14 cellular contexts compared by ENCODE assay signal in the genomic region with DNA sequence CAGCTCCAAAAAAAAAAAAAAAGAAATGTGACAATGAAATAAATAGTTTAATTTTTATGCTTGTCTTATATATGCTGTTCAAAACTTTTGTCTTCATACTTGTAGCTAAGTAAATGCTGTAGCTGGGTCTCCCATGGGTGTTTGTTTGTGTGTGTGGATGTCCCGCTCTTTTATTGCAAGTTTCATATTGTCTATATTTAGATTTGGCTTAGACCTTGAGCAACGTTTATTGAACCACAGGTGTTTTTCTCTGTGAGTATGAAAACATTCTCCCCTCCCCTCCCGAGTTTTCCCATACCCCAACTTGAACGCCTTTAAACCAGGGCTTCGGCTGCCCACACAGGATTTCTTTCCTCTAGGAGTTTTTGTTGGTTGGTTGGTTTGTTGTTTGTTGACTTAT. TPM values are rescaled to one million over a fixed set of nuclear protein-coding genes. Genes with fewer than 3 reads are reported as not detected.
DNase-seq lines count a peak whose midpoint lies in the region; ATAC-seq and TF ChIP-seq lines count a peak whose summit lies in the region.
"Had no signal": no experiment of that assay in that cellular context is flagged by ENCODE, and none has a peak within 500 bp of the region (broad histone marks: within the 10 kb centered on the region; RNA-seq: fewer than 3 reads in every experiment).

No MANE protein-coding gene starts in this region.

- POLR2A ChIA-PET in PC-3 (lab: Charles Lee; ENCODE audit: unreplicated experiment) = no interaction called here

- H3K4me3 ChIP-seq in OCI-LY1 (ENCODE audit: low read depth, low read length, poor library complexity, severe bottlenecking) (no peak overlapping the region), PC-3 (ENCODE audit: low read length) (no peak overlapping the region)

- intact Hi-C loops in PC-3 (cut with micrococcal nuclease) = no loop called here

- H3K36me3 ChIP-seq in OCI-LY1 (ENCODE audit: insufficient read depth, low read length) (peaks cover 12% of the 10 kb centered on the region), PC-3 (ENCODE audit: low read depth, low read length) (peaks cover 9% of the 10 kb centered on the region; the same call in 1 of the 2 replicates)

- H3K27ac Mint-ChIP-seq in activated naive CD4-positive, alpha-beta T cell treated with anti-CD3 and anti-CD28 coated beads, Interleukin-2, amount 10 ng/mL, durations not matched to agents 7 days and 5 days = peak overlapping the region; percentile 7
- H3K27ac Mint-ChIP-seq: H9 had no signal

- TF ChIP-seq CTCF in GM20000 (IDR thresholded peaks at IDR 0.05; ENCODE audit: extremely low read depth, missing control alignments) (no peak), OCI-LY1 (IDR thresholded peaks at IDR 0.05; ENCODE audit: low read length) (no peak), PC-3 (conservative IDR thresholded peaks at IDR 0.05; ENCODE audit: low read depth, low read length) (no peak)

- no peak for DNase-seq in activated naive CD4-positive, alpha-beta T cell treated with anti-CD3 and anti-CD28 coated beads, Interleukin-2, amount 10 ng/mL, durations not matched to agents 7 days and 5 days
- no peak for DNase-seq in activated naive CD4-positive, alpha-beta T cell (lab: John Stamatoyannopoulos, UW)
- DNase-seq in GM20000 (ENCODE audit: low spot score) = peak; percentile 37
- DNase-seq in PC-3 = no peak
- DNase-seq in central memory CD4-positive, alpha-beta T cell = no peak
- DNase-seq in glomerular visceral epithelial cell (ENCODE audit: extremely low spot score) = no peak
- DNase-seq: CD4-positive, CD25-positive, alpha-beta regulatory T cell; DMS53; GOT3; H9 had no signal

- CTCF ChIA-PET in activated naive CD4-positive, alpha-beta T cell treated with anti-CD3 and anti-CD28 coated beads, Interleukin-2, amount 10 ng/mL, durations not matched to agents 7 days and 5 days (lab: Charles Lee) = no interaction called here
- CTCF ChIA-PET in PC-3 (lab: Charles Lee) = no interaction called here

- H3F3A ChIP-seq in OCI-LY1 (ENCODE audit: insufficient read depth, low read length) (no peaks in the 10 kb centered on the region), PC-3 (ENCODE audit: low read length, unreplicated experiment) (no peaks in the 10 kb centered on the region)

- peak overlapping the region; percentile 74 for H3K27ac ChIP-seq in OCI-LY1 (ENCODE audit: low read depth, low read length, poor library complexity, severe bottlenecking)
- no peak overlapping the region for H3K27ac ChIP-seq in PC-3 (ENCODE audit: low read length)
- H3K27ac ChIP-seq: 22Rv1 had no signal

- H3K9me3 ChIP-seq in OCI-LY1 (ENCODE audit: low read length) (no peaks in the 10 kb centered on the region), PC-3 (ENCODE audit: low read length) (no peaks in the 10 kb centered on the region)

- H3K27me3 ChIP-seq in OCI-LY1 (ENCODE audit: insufficient read depth, low read length) (no peaks in the 10 kb centered on the region), PC-3 (ENCODE audit: low read length) (no peaks in the 10 kb centered on the region)

- no peak for ATAC-seq in PC-3
- no peak for ATAC-seq in HG03196 (IDR thresholded peaks at IDR 0.05; ENCODE audit: unreplicated experiment)
- ATAC-seq: HepG2 had no signal

- no peaks in the 10 kb centered on the region for H3K27me3 Mint-ChIP-seq in activated naive CD4-positive, alpha-beta T cell treated with anti-CD3 and anti-CD28 coated beads, Interleukin-2, amount 10 ng/mL, durations not matched to agents 7 days and 5 days
- H3K27me3 Mint-ChIP-seq: CD4-positive, CD25-positive, alpha-beta regulatory T cell had no signal

- peaks cover 13% of the 10 kb centered on the region for H3K36me3 Mint-ChIP-seq in activated naive CD4-positive, alpha-beta T cell treated with anti-CD3 and anti-CD28 coated beads, Interleukin-2, amount 10 ng/mL, durations not matched to agents 7 days and 5 days

- H3K9me2 ChIP-seq in OCI-LY1 (ENCODE audit: low read depth, low read length) (no peaks in the 10 kb centered on the region), PC-3 (replicated peaks; ENCODE audit: low read length) (no peaks in the 10 kb centered on the region)

- H3K79me2 ChIP-seq in OCI-LY1 (ENCODE audit: insufficient read depth, low read length) (no peaks in the 10 kb centered on the region), PC-3 (ENCODE audit: low read length) (no peaks in the 10 kb centered on the region)

- H2AFZ ChIP-seq in OCI-LY1 (ENCODE audit: low read length) = no peak overlapping the region
- H2AFZ ChIP-seq in PC-3 (ENCODE audit: low read length) = no peak overlapping the region

- H4K20me1 ChIP-seq in OCI-LY1 (ENCODE audit: insufficient read depth, low read length) (no peaks in the 10 kb centered on the region), PC-3 (ENCODE audit: low read length) (no peaks in the 10 kb centered on the region)

- H3K4me1 ChIP-seq in OCI-LY1 (ENCODE audit: insufficient read depth, low read length, severe bottlenecking) (peaks cover 24% of the 10 kb centered on the region), PC-3 (ENCODE audit: insufficient read depth, low read length) (peaks cover 9% of the 10 kb centered on the region)

- BruUV-seq in PC-3 (replicated peaks; lab: Mats Ljungman, UMichigan) = no TSS peak

- H3K4me1 Mint-ChIP-seq in activated naive CD4-positive, alpha-beta T cell treated with anti-CD3 and anti-CD28 coated beads, Interleukin-2, amount 10 ng/mL, durations not matched to agents 7 days and 5 days = peaks cover 23% of the 10 kb centered on the region
- H3K4me1 Mint-ChIP-seq: H9 had no signal

- no peak overlapping the region for H3K4me3 Mint-ChIP-seq in activated naive CD4-positive, alpha-beta T cell treated with anti-CD3 and anti-CD28 coated beads, Interleukin-2, amount 10 ng/mL, durations not matched to agents 7 days and 5 days
- H3K4me3 Mint-ChIP-seq: CD4-positive, CD25-positive, alpha-beta regulatory T cell; H9 had no signal

- H3K9me3 Mint-ChIP-seq in activated naive CD4-positive, alpha-beta T cell treated with anti-CD3 and anti-CD28 coated beads, Interleukin-2, amount 10 ng/mL, durations not matched to agents 7 days and 5 days = no peaks in the 10 kb centered on the region
- H3K9me3 Mint-ChIP-seq: CD4-positive, CD25-positive, alpha-beta regulatory T cell; H9 had no signal

- H3K4me2 ChIP-seq in OCI-LY1 (ENCODE audit: low read length) (peak overlapping the region; percentile 35), PC-3 (ENCODE audit: low read length) (no peak overlapping the region)

- H3K9ac ChIP-seq in OCI-LY1 (ENCODE audit: low read length) (no peak overlapping the region), PC-3 (ENCODE audit: low read length) (no peak overlapping the region)

RNA-seq across cellular contexts. Expression of a gene that starts 45.2 kb away (rescaled TPM):
- 16.6 and 17.3 TPM in 2 replicates for total RNA-seq in PC-3 (2014; rRNA removed)

RNA-seq across cellular contexts. Expression of a gene that starts 46.0 kb away (rescaled TPM):
- 562 and 859 TPM in 2 replicates for total RNA-seq in PC-3 (2014; rRNA removed)

RNA-seq across cellular contexts. Expression of a gene that starts 56.5 kb away (rescaled TPM):
- 48.1 and 58.7 TPM in 2 replicates for total RNA-seq in PC-3 (2014; rRNA removed)

RNA-seq across cellular contexts. Expression of a gene that starts 56.7 kb away (rescaled TPM):
- total RNA-seq in PC-3 (2014; rRNA removed) = 39.0 and 49.8 TPM in 2 replicates
